Comparison of ENCODE assay signal across 20 cellular contexts in genomic region chr13:52447354-52447753, GRCh38. TPM values are rescaled to one million over a fixed set of nuclear protein-coding genes. Genes with fewer than 3 reads are reported as not detected.
DNase-seq lines count a peak whose midpoint lies in the region; ATAC-seq, FAIRE-seq and TF ChIP-seq lines count a peak whose summit lies in the region.
"Had no signal": no experiment of that assay in that cellular context is flagged by ENCODE, and none has a peak within 500 bp of the region (broad histone marks: within the 10 kb centered on the region; RNA-seq: fewer than 3 reads in every experiment).

No MANE protein-coding gene starts in this region.

- TF ChIP-seq RAD21 in GM12878 (IDR thresholded peaks at IDR 0.05; ENCODE audit: insufficient read depth, low read depth, low read length): no peak

- CTCF ChIA-PET in GM12878 (lab: Yijun Ruan, JAX): interaction anchor here (0.7 to 5.3 kb wide), 8 partner anchors 9 to 443 kb away, joined by 3 to 82 read pairs (median 4); no protein-coding TSS in a partner anchor

- H3K36me3 ChIP-seq in Loucy (ENCODE audit: insufficient read depth, low read length) (peaks cover 4% of the 10 kb centered on the region; the same call in 1 of the 2 replicates), GM12878 (ENCODE audit: control insufficient read depth in 2 of 2, insufficient read depth in 2 of 2, low read length in 1 of 2) (no peaks in the 10 kb centered on the region), adrenal gland (replicated peaks in 1 of 2) (no peaks in the 10 kb centered on the region)
- H3K36me3 ChIP-seq: prostate gland had no signal

- POLR2A ChIA-PET in GM12878 (lab: Charles Lee): interaction anchor here (0.6 to 0.9 kb wide), 5 partner anchors 11 to 476 kb away, joined by 3 to 4 read pairs (median 4); no protein-coding TSS in a partner anchor

- H3K4me1 ChIP-seq in Loucy (ENCODE audit: insufficient read depth, low read length, poor library complexity, severe bottlenecking) (peaks cover 41% of the 10 kb centered on the region), GM12878 (ENCODE audit: control insufficient read depth, insufficient read depth, low read length) (peaks cover 14% of the 10 kb centered on the region), adrenal gland (replicated peaks in 1 of 2) (peaks cover 8 to 13% of the 10 kb centered on the region in 2 donors)
- H3K4me1 ChIP-seq: prostate gland had no signal

- no peaks in the 10 kb centered on the region; the same call in 1 of the 2 replicates for H3F3A ChIP-seq in Loucy (ENCODE audit: low read depth)

- FAIRE-seq in GM12878 (lab: Jason Lieb, UNC): no peak
- FAIRE-seq: K562, small intestine had no signal

- in situ Hi-C loops in GM12878 (cut with MboI): loop anchor here (5.0 kb wide), 1 partner anchor 100 kb away; no protein-coding TSS in a partner anchor

- H2AFZ ChIP-seq in Loucy (ENCODE audit: low read length) (no peak overlapping the region), GM12878 (ENCODE audit: control insufficient read depth, low read depth, low read length) (no peak overlapping the region)
- H2AFZ ChIP-seq: PC-9 had no signal

- peak overlapping the region; percentile 78 for H3K4me3 ChIP-seq in Loucy (ENCODE audit: low read length, poor library complexity, severe bottlenecking)
- no peak overlapping the region for H3K4me3 ChIP-seq in GM12878
- H3K4me3 ChIP-seq in adrenal gland: no peak overlapping the region
- H3K4me3 ChIP-seq: K562, PC-9, prostate gland had no signal

- no peak for TF ChIP-seq EP300 in GM12878 (IDR thresholded peaks at IDR 0.05; ENCODE audit: borderline replicate concordance in 1 of 2, control insufficient read depth in 1 of 2, low read depth in 2 of 2, low read length in 2 of 2)

- H3K9ac ChIP-seq in Loucy (ENCODE audit: low read depth, low read length, poor library complexity, severe bottlenecking): peak overlapping the region; percentile 79
- no peak overlapping the region for H3K9ac ChIP-seq in GM12878 (ENCODE audit: control insufficient read depth, insufficient read depth, low read length)

- H3K4me3 Mint-ChIP-seq in type B pancreatic cell: peak overlapping the region; percentile 20

- intact Hi-C loops in GM12878 (cut with micrococcal nuclease; ENCODE audit: unreplicated experiment) (no loop called here), adrenal gland (cut with DNase I) (no loop called here)

- H3K27ac Mint-ChIP-seq in type B pancreatic cell: peak overlapping the region; percentile 81

- no TSS peak for BruUV-seq in GM12878 (replicated peaks; lab: Mats Ljungman, UMichigan)

- H3K79me2 ChIP-seq in Loucy (ENCODE audit: insufficient read depth, low read length) (peaks cover 72% of the 10 kb centered on the region), GM12878 (ENCODE audit: control insufficient read depth, insufficient read depth, low read length) (peaks cover 37% of the 10 kb centered on the region)

- H3K9me3 ChIP-seq in Loucy (ENCODE audit: insufficient read depth, low read depth, low read length): no peaks in the 10 kb centered on the region
- no peaks in the 10 kb centered on the region; the same call in 2 of the 3 replicates for H3K9me3 ChIP-seq in GM12878 (replicated peaks; ENCODE audit: control insufficient read depth, insufficient read depth, low read length)
- no peaks in the 10 kb centered on the region for H3K9me3 ChIP-seq in adrenal gland (replicated peaks in 1 of 3)
- H3K9me3 ChIP-seq: prostate gland had no signal

- no peak for TF ChIP-seq CTCF in Loucy (conservative IDR thresholded peaks at IDR 0.05; ENCODE audit: low read length)
- TF ChIP-seq CTCF in GM12878 (IDR thresholded peaks at IDR 0.05 in 2 of 3, conservative IDR thresholded peaks at IDR 0.05 in 1 of 3; ENCODE audit: control insufficient read depth in 2 of 3, extremely low read depth in 1 of 3, insufficient read depth in 1 of 3, low read depth in 3 of 3, low read length in 3 of 3): no peak
- TF ChIP-seq CTCF in type B pancreatic cell (conservative IDR thresholded peaks at IDR 0.05): no peak
- TF ChIP-seq CTCF in adrenal gland (IDR thresholded peaks at IDR 0.05): no peak

- H3K27ac ChIP-seq in GM12878 (ENCODE audit: control insufficient read depth, insufficient read depth) (no peak overlapping the region), adrenal gland (no peak overlapping the region)
- H3K27ac ChIP-seq: PC-9 had no signal

- H3K27me3 ChIP-seq in Loucy (ENCODE audit: insufficient read depth, low read length, poor library complexity, severe bottlenecking) (no peaks in the 10 kb centered on the region), GM12878 (replicated peaks in 1 of 2; ENCODE audit: control insufficient read depth in 2 of 2, insufficient read depth in 2 of 2, low read length in 1 of 2) (no peaks in the 10 kb centered on the region), adrenal gland (no peaks in the 10 kb centered on the region)
- H3K27me3 ChIP-seq: dorsolateral prefrontal cortex had no signal

- WGBS in GM12878 (ENCODE audit: insufficient coverage, insufficient replicate concordance, low lambda C conversion rate, missing lambda C conversion rate): 52% methylated on average over 2 of the region's 2 CpGs
- 88 to 97% (median 96%) methylated on average over 2 of the region's 2 CpGs for WGBS in adrenal gland, 4 donors

- no peaks in the 10 kb centered on the region for H3K36me3 Mint-ChIP-seq in type B pancreatic cell

- H3K4me1 Mint-ChIP-seq in type B pancreatic cell (ENCODE audit: unreplicated experiment): peaks cover 4% of the 10 kb centered on the region

- SMC1A ChIA-PET in GM12878 (lab: Charles Lee; ENCODE audit: uncharacterized antibody, unreplicated experiment): interaction anchor here (0.9 to 6.1 kb wide), 6 partner anchors 9 to 320 kb away, joined by 3 to 46 read pairs (median 4); no protein-coding TSS in a partner anchor

- H3K4me2 ChIP-seq in Loucy (ENCODE audit: low read depth, low read length, poor library complexity, severe bottlenecking) (peak overlapping the region; percentile 89), GM12878 (ENCODE audit: control insufficient read depth, insufficient read depth) (peak overlapping the region; percentile 79)

- H4K20me1 ChIP-seq in Loucy (ENCODE audit: insufficient read depth, low read length, poor library complexity, severe bottlenecking) (peaks cover 41% of the 10 kb centered on the region), GM12878 (ENCODE audit: control insufficient read depth, insufficient read depth) (peaks cover 2% of the 10 kb centered on the region; the same call in 1 of the 2 replicates)

- ATAC-seq in GM12878 (peak; percentile 5), GM21447 (IDR thresholded peaks at IDR 0.05; ENCODE audit: unreplicated experiment) (no peak)
- ATAC-seq: K562 had no signal

- H3K9me2 ChIP-seq in Loucy (replicated peaks; ENCODE audit: low read depth, low read length): no peaks in the 10 kb centered on the region

- no peaks in the 10 kb centered on the region for H3K27me3 Mint-ChIP-seq in type B pancreatic cell

- DNase-seq in stimulated activated CD4-positive, alpha-beta T cell treated with anti-CD3 and anti-CD28 coated beads, Interleukin-1b, Interleukin-23, amount 100 ng/mL, for 48 hours: peak; percentile 10
- no peak for DNase-seq in stimulated activated CD4-positive, alpha-beta T cell treated with anti-CD3 and anti-CD28 coated beads, Interleukin-2, amount 100 ng/mL, for 24 hours
- DNase-seq in GM12878 (ENCODE audit: low read depth, low spot score) (no peak), type B pancreatic cell (ENCODE audit: extremely low spot score, unreplicated experiment) (no peak), adrenal gland (no peak), NCI-H1417 (lab: John Stamatoyannopoulos, UW) (no peak)
- DNase-seq: activated CD4-positive, CD25-positive, alpha-beta regulatory T cell treated with anti-CD3 and anti-CD28 coated beads, Interleukin-2, amount 50 U/mL, for 72 hours; DMS153; dorsolateral prefrontal cortex; H7; NCI-H226; PC-9; small intestine; T1000; trophoblast cell had no signal

- RAD21 ChIA-PET in GM12878 (lab: Charles Lee; ENCODE audit: unreplicated experiment): interaction anchor here (0.6 to 4.4 kb wide), 7 partner anchors 9 to 250 kb away, joined by 3 to 34 read pairs (median 4); no protein-coding TSS in a partner anchor

- TF ChIP-seq POLR2A in GM12878 (IDR thresholded peaks at IDR 0.05; ENCODE audit: low read depth, low read length): no peak
- TF ChIP-seq POLR2A in adrenal gland (IDR thresholded peaks at IDR 0.05): no peak

- no peaks in the 10 kb centered on the region for H3K9me3 Mint-ChIP-seq in type B pancreatic cell
- H3K9me3 Mint-ChIP-seq: activated naive CD4-positive, alpha-beta T cell treated with anti-CD3 and anti-CD28 coated beads, Interleukin-2, amount 50 U/mL, for 72 hours had no signal

RNA-seq across cellular contexts. Expression of gene VPS36, which starts 3.1 kb away (rescaled TPM):
- 157 and 173 TPM in 2 replicates for total RNA-seq in GM12878 (2013; cell fraction: nucleolus; rRNA removed)
- total RNA-seq in GM12878 (2014; rRNA removed) (24.4 and 26.5 TPM in 2 replicates), GM12878 (2014; rRNA removed; fragmentation: Illumina TruSeq; extraction: Trizol) (23.4 and 23.7 TPM in 2 replicates), GM12878 (2021) (16.1 and 16.3 TPM in 2 replicates), type B pancreatic cell (ENCODE audit: low replicate concordance) (35.2 and 41.6 TPM in 2 replicates), adrenal gland (10 to 100 TPM; 21.7 to 54.7 (median 29.8) TPM)
- 12.9 TPM for polyA plus RNA-seq in GM12878 (2011; ENCODE audit: low read depth)
- polyA plus RNA-seq in GM12878 (2011; rRNA removed) (25.7 and 41.5 TPM in 2 replicates), GM12878 (2014; fragmentation: Illumina TruSeq; extraction: Trizol) (26.7 and 35.6 TPM in 2 replicates), GM12878 (2014; fragmentation: Nextera tagmentation; extraction: Ambion mirVana) (10 to 100 TPM; 10.3 to 12.3 TPM), GM12878 (2014; rRNA removed) (22.8 and 25.2 TPM in 2 replicates), GM12878 (2016; fragmentation: Nextera tagmentation; extraction: Ambion mirVana) (10 to 100 TPM; 23.3 to 29.0 TPM), adrenal gland (10 to 100 TPM; 12.6 to 37.7 (median 13.4) TPM)
- polyA plus RNA-seq in GM12878 (2011; cell fraction: cytosol; rRNA removed): 8.5 and 10.3 TPM in 2 replicates
- polyA plus RNA-seq in GM12878 (2011; cell fraction: nucleus; rRNA removed): 33.6 and 39.6 TPM in 2 replicates
- 15.5 and 16.1 TPM in 2 replicates for polyA plus RNA-seq in GM12878 (2012)
- 10.1 and 14.0 TPM in 2 replicates for polyA minus RNA-seq in GM12878 (2011; rRNA and poly(A)+ RNA removed)
- 6.3 and 10.4 TPM in 2 replicates for polyA minus RNA-seq in GM12878 (2011; cell fraction: cytosol; rRNA and poly(A)+ RNA removed)
- polyA minus RNA-seq in GM12878 (2011; cell fraction: nucleus; rRNA and poly(A)+ RNA removed): 14.1 and 19.5 TPM in 2 replicates

RNA-seq across cellular contexts. Expression of gene CKAP2, which starts 7.9 kb away (rescaled TPM):
- 39.3 and 45.4 TPM in 2 replicates for total RNA-seq in GM12878 (2013; cell fraction: nucleolus; rRNA removed)
- total RNA-seq in GM12878 (2014; rRNA removed) (32.2 and 39.3 TPM in 2 replicates), GM12878 (2014; rRNA removed; fragmentation: Illumina TruSeq; extraction: Trizol) (51.4 and 52.4 TPM in 2 replicates), GM12878 (2021) (41.6 and 42.9 TPM in 2 replicates), type B pancreatic cell (ENCODE audit: low replicate concordance) (25.2 and 67.4 TPM in 2 replicates), adrenal gland (10 to 100 TPM in 7 of 8 donors, 1 to 10 TPM in 1; 9.1 to 20.8 (median 16.3) TPM)
- polyA plus RNA-seq in GM12878 (2011; ENCODE audit: low read depth): 11.6 TPM
- polyA plus RNA-seq in GM12878 (2011; rRNA removed) (22.1 and 39.8 TPM in 2 replicates), GM12878 (2014; fragmentation: Illumina TruSeq; extraction: Trizol) (58.6 and 65.3 TPM in 2 replicates), GM12878 (2014; fragmentation: Nextera tagmentation; extraction: Ambion mirVana) (10 to 100 TPM; 20.9 to 21.8 TPM), GM12878 (2014; rRNA removed) (20.6 and 25.6 TPM in 2 replicates), GM12878 (2016; fragmentation: Nextera tagmentation; extraction: Ambion mirVana) (10 to 100 TPM; 58.5 to 62.3 TPM), adrenal gland (10 to 100 TPM in 1 of 3 donors, 1 to 10 TPM in 2; 2.5 to 20.4 (median 4.2) TPM)
- 9.4 and 13.8 TPM in 2 replicates for polyA plus RNA-seq in GM12878 (2011; cell fraction: cytosol; rRNA removed)
- polyA plus RNA-seq in GM12878 (2011; cell fraction: nucleus; rRNA removed): 15.1 and 20.2 TPM in 2 replicates
- polyA plus RNA-seq in GM12878 (2012): 21.3 and 28.3 TPM in 2 replicates
- polyA minus RNA-seq in GM12878 (2011; rRNA and poly(A)+ RNA removed): 15.1 and 19.2 TPM in 2 replicates
- polyA minus RNA-seq in GM12878 (2011; cell fraction: cytosol; rRNA and poly(A)+ RNA removed): 13.5 and 13.6 TPM in 2 replicates
- polyA minus RNA-seq in GM12878 (2011; cell fraction: nucleus; rRNA and poly(A)+ RNA removed): 10.3 and 14.7 TPM in 2 replicates

RNA-seq across cellular contexts. Expression of gene THSD1, which starts 41.4 kb away (rescaled TPM):
- total RNA-seq in GM12878 (2013; cell fraction: nucleolus; rRNA removed): 1.1 and 1.3 TPM in 2 replicates
- total RNA-seq in GM12878 (2014; rRNA removed) (0.17 and 0.38 TPM in 2 replicates), GM12878 (2014; rRNA removed; fragmentation: Illumina TruSeq; extraction: Trizol) (0.13 and 0.28 TPM in 2 replicates), GM12878 (2021) (0.13 and 0.15 TPM in 2 replicates), type B pancreatic cell (ENCODE audit: low replicate concordance) (0.63 and 0.64 TPM in 2 replicates), adrenal gland (1 to 10 TPM; 1.5 to 4.3 (median 3.3) TPM)
- polyA plus RNA-seq in GM12878 (2011; ENCODE audit: low read depth): not detected
- polyA plus RNA-seq in GM12878 (2011; rRNA removed) (0.07 and 0.12 TPM in 2 replicates), GM12878 (2014; fragmentation: Illumina TruSeq; extraction: Trizol) (0.04 TPM in 1 of 2 replicates, not detected in the other), GM12878 (2014; fragmentation: Nextera tagmentation; extraction: Ambion mirVana) (under 1 TPM; 0.03 to 0.04 TPM), GM12878 (2014; rRNA removed) (0.09 and 0.20 TPM in 2 replicates), GM12878 (2016; fragmentation: Nextera tagmentation; extraction: Ambion mirVana) (not detected), adrenal gland (1 to 10 TPM in 2 of 3 donors, under 1 TPM in 1; 0.95 to 6.4 (median 3.8) TPM)
- 0.03 TPM in 1 of 2 replicates, not detected in the other for polyA plus RNA-seq in GM12878 (2011; cell fraction: cytosol; rRNA removed)
- polyA plus RNA-seq in GM12878 (2011; cell fraction: nucleus; rRNA removed): 0.29 and 0.31 TPM in 2 replicates
- polyA plus RNA-seq in GM12878 (2012): 0.05 and 0.11 TPM in 2 replicates
- 0.26 and 0.95 TPM in 2 replicates for polyA minus RNA-seq in GM12878 (2011; rRNA and poly(A)+ RNA removed)
- polyA minus RNA-seq in GM12878 (2011; cell fraction: cytosol; rRNA and poly(A)+ RNA removed): 0.40 TPM in 1 of 2 replicates, not detected in the other
- 0.12 and 0.67 TPM in 2 replicates for polyA minus RNA-seq in GM12878 (2011; cell fraction: nucleus; rRNA and poly(A)+ RNA removed)
